35 cellular contexts compared by ENCODE assay signal in the genomic region with DNA sequence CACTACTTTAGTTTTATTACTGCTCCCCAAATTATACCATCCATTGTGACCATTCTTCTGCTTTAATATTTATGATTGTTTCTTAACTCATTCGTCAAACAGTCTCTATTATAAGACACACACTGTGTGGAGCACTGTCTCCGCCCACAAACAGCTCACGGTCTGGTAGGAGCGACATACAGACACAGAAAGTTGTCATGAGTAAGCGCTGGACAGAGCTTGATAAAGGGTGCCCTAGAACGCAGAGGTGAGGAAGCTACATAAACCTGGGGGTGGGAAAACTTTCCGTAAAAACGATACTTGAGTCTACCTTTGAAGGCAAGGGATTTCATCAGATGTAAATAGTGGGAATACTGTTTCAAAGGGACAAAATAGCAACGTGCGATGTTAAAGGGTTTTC.
"Had no signal": no experiment of that assay in that cellular context is flagged by ENCODE, and none has a peak within 500 bp of the region (broad histone marks: within the 10 kb centered on the region; RNA-seq: fewer than 3 reads in every experiment).

No MANE protein-coding gene starts in this region.

- ATAC-seq: activated CD8-positive, alpha-beta memory T cell treated with anti-CD3 and anti-CD28 coated beads, Interleukin-2, amount 10 ng/mL, durations not matched to agents 7 days and 5 days; activated CD8-positive, alpha-beta T cell treated with anti-CD3 and anti-CD28 coated beads, Interleukin-2, amount 10 ng/mL, durations not matched to agents 7 days and 5 days; activated naive CD8-positive, alpha-beta T cell treated with anti-CD3 and anti-CD28 coated beads, Interleukin-2, amount 50 U/mL, for 24 hours; body of pancreas had no signal

- H3K4me1 Mint-ChIP-seq: activated B cell treated with CpG ODN at 0.5 μM for 24 hours; activated CD4-positive, alpha-beta memory T cell treated with anti-CD3 and anti-CD28 coated beads, Interleukin-2, amount 10 ng/mL, durations not matched to agents 7 days and 5 days; activated CD4-positive, alpha-beta T cell treated with anti-CD3 and anti-CD28 coated beads, Interleukin-2, amount 10 ng/mL, durations not matched to agents 24 days and 14 days; activated naive CD4-positive, alpha-beta T cell treated with anti-CD3 and anti-CD28 coated beads, Interleukin-2, amount 10 ng/mL, durations not matched to agents 7 days and 5 days; activated naive CD4-positive, alpha-beta T cell treated with anti-CD3 and anti-CD28 coated beads, Interleukin-2, amount 50 U/mL, for 24 hours; activated naive CD8-positive, alpha-beta T cell treated with anti-CD3 and anti-CD28 coated beads, Interleukin-2, amount 10 ng/mL, durations not matched to agents 7 days and 5 days; activated naive CD8-positive, alpha-beta T cell treated with anti-CD3 and anti-CD28 coated beads, Interleukin-2, amount 50 U/mL, for 24 hours had no signal

- DNase-seq: activated B cell treated with CpG ODN at 0.5 μM for 24 hours; activated CD4-positive, alpha-beta memory T cell treated with anti-CD3 and anti-CD28 coated beads, Interleukin-2, amount 10 ng/mL, durations not matched to agents 7 days and 5 days; activated CD4-positive, alpha-beta T cell treated with anti-CD3 and anti-CD28 coated beads for 4 hours; activated CD4-positive, alpha-beta T cell treated with anti-CD3 and anti-CD28 coated beads, Interleukin-2, amount 10 ng/mL, durations not matched to agents 24 days and 14 days; activated CD4-positive, alpha-beta T cell treated with anti-CD3 and anti-CD28 coated beads, Interleukin-2, amount 50 U/mL, for 48 hours; activated CD4-positive, CD25-positive, alpha-beta regulatory T cell treated with anti-CD3 and anti-CD28 coated beads, Interleukin-2, amount 50 U/mL, for 72 hours; activated CD8-positive, alpha-beta memory T cell treated with anti-CD3 and anti-CD28 coated beads for 24 hours; activated CD8-positive, alpha-beta memory T cell treated with anti-CD3 and anti-CD28 coated beads, Interleukin-2, amount 10 ng/mL, durations not matched to agents 7 days and 5 days; activated CD8-positive, alpha-beta memory T cell treated with anti-CD3 and anti-CD28 coated beads, Interleukin-2, amount 50 U/mL, for 48 hours; activated CD8-positive, alpha-beta T cell treated with anti-CD3 and anti-CD28 coated beads, Interleukin-2, amount 10 ng/mL, durations not matched to agents 7 days and 5 days; activated effector memory CD4-positive, alpha-beta T cell treated with Interleukin-2 at 50 U/mL for 16 hours; activated gamma-delta T cell; activated naive CD4-positive, alpha-beta T cell treated with anti-CD3 and anti-CD28 coated beads, Interleukin-2, amount 10 ng/mL, durations not matched to agents 7 days and 5 days; activated naive CD4-positive, alpha-beta T cell treated with Interleukin-2 at 50 U/mL for 16 hours; activated naive CD8-positive, alpha-beta T cell treated with anti-CD3 and anti-CD28 coated beads, Interleukin-2, amount 10 ng/mL, durations not matched to agents 7 days and 5 days; activated naive CD8-positive, alpha-beta T cell treated with anti-CD3 and anti-CD28 coated beads, Interleukin-2, amount 50 U/mL, for 24 hours; activated T-cell treated with anti-CD3 and anti-CD28 coated beads, Interleukin-2, amount 50 U/mL, for 24 hours; activated T-cell treated with anti-CD3 and anti-CD28 coated beads, Interleukin-2, amount 50 U/mL, for 48 hours; amygdala; anterior cingulate cortex; body of pancreas; brain microvascular endothelial cell; central memory CD4-positive, alpha-beta T cell; T-helper 1 cell; T-helper 2 cell; T-helper 9 cell had no signal

- FAIRE-seq: TTC549 had no signal

- H3K27ac ChIP-seq: ascending aorta, body of pancreas, brain microvascular endothelial cell, breast epithelium, VCaP had no signal

- H3K9me3 ChIP-seq: ascending aorta, body of pancreas, breast epithelium had no signal

- H3K4me1 ChIP-seq: ascending aorta, body of pancreas, breast epithelium had no signal

- H3K9me3 Mint-ChIP-seq: activated CD4-positive, alpha-beta T cell treated with anti-CD3 and anti-CD28 coated beads, Interleukin-2, amount 10 ng/mL, durations not matched to agents 24 days and 14 days; activated naive CD4-positive, alpha-beta T cell treated with anti-CD3 and anti-CD28 coated beads, Interleukin-2, amount 10 ng/mL, durations not matched to agents 7 days and 5 days; activated naive CD8-positive, alpha-beta T cell treated with anti-CD3 and anti-CD28 coated beads, Interleukin-2, amount 10 ng/mL, durations not matched to agents 7 days and 5 days; T-helper 1 cell treated with Interleukin-12 subunit alpha and Interleukin-12 subunit beta and Interleukin-4 antibody, amounts not matched to agents 30 μg/mL and 1 μg/mL, for 36 hours; T-helper 2 cell treated with Interferon-gamma antibody and Interleukin-4, amounts not matched to agents 5 μg/mL and 100 μg/mL, for 36 hours had no signal

- H3K36me3 Mint-ChIP-seq: activated CD8-positive, alpha-beta memory T cell treated with anti-CD3 and anti-CD28 coated beads, Interleukin-2, amount 10 ng/mL, durations not matched to agents 7 days and 5 days; activated naive CD4-positive, alpha-beta T cell treated with anti-CD3 and anti-CD28 coated beads, Interleukin-2, amount 10 ng/mL, durations not matched to agents 7 days and 5 days; activated naive CD4-positive, alpha-beta T cell treated with anti-CD3 and anti-CD28 coated beads, Interleukin-2, amount 50 U/mL, for 24 hours; activated naive CD8-positive, alpha-beta T cell; activated naive CD8-positive, alpha-beta T cell treated with anti-CD3 and anti-CD28 coated beads, Interleukin-2, amount 10 ng/mL, durations not matched to agents 7 days and 5 days had no signal

- H3K27me3 Mint-ChIP-seq: activated B cell treated with CpG ODN at 0.5 μM for 24 hours; activated CD4-positive, alpha-beta memory T cell treated with anti-CD3 and anti-CD28 coated beads, Interleukin-2, amount 10 ng/mL, durations not matched to agents 7 days and 5 days; activated naive CD4-positive, alpha-beta T cell treated with anti-CD3 and anti-CD28 coated beads, Interleukin-2, amount 10 ng/mL, durations not matched to agents 7 days and 5 days; activated naive CD4-positive, alpha-beta T cell treated with anti-CD3 and anti-CD28 coated beads, Interleukin-2, amount 50 U/mL, for 24 hours; activated naive CD8-positive, alpha-beta T cell; activated naive CD8-positive, alpha-beta T cell treated with anti-CD3 and anti-CD28 coated beads, Interleukin-2, amount 10 ng/mL, durations not matched to agents 7 days and 5 days; activated naive CD8-positive, alpha-beta T cell treated with anti-CD3 and anti-CD28 coated beads, Interleukin-2, amount 50 U/mL, for 24 hours; activated T-cell treated with anti-CD3 and anti-CD28 coated beads, Interleukin-2, amount 50 U/mL, for 24 hours had no signal

- H3K4me3 ChIP-seq: ascending aorta, body of pancreas, breast epithelium had no signal

- H3K36me3 ChIP-seq: ascending aorta, brain microvascular endothelial cell, breast epithelium had no signal

- H3K27ac Mint-ChIP-seq: activated B cell treated with CpG ODN at 0.5 μM for 24 hours; activated CD4-positive, alpha-beta memory T cell treated with anti-CD3 and anti-CD28 coated beads, Interleukin-2, amount 10 ng/mL, durations not matched to agents 7 days and 5 days; activated CD4-positive, alpha-beta T cell treated with anti-CD3 and anti-CD28 coated beads, Interleukin-2, amount 10 ng/mL, durations not matched to agents 24 days and 14 days; activated CD8-positive, alpha-beta memory T cell treated with anti-CD3 and anti-CD28 coated beads, Interleukin-2, amount 10 ng/mL, durations not matched to agents 7 days and 5 days; activated CD8-positive, alpha-beta T cell treated with anti-CD3 and anti-CD28 coated beads, Interleukin-2, amount 10 ng/mL, durations not matched to agents 7 days and 5 days; activated naive CD4-positive, alpha-beta T cell treated with anti-CD3 and anti-CD28 coated beads, Interleukin-2, amount 10 ng/mL, durations not matched to agents 7 days and 5 days; activated naive CD4-positive, alpha-beta T cell treated with anti-CD3 and anti-CD28 coated beads, Interleukin-2, amount 50 U/mL, for 24 hours; activated naive CD8-positive, alpha-beta T cell; activated naive CD8-positive, alpha-beta T cell treated with anti-CD3 and anti-CD28 coated beads, Interleukin-2, amount 10 ng/mL, durations not matched to agents 7 days and 5 days; activated naive CD8-positive, alpha-beta T cell treated with anti-CD3 and anti-CD28 coated beads, Interleukin-2, amount 50 U/mL, for 24 hours; activated T-cell treated with anti-CD3 and anti-CD28 coated beads, Interleukin-2, amount 50 U/mL, for 24 hours; activated T-helper 2 cell treated with anti-CD3 and anti-CD28 coated beads, Interferon-gamma antibody, Interleukin-2, Interleukin-4, amounts not matched to agents 10 μg/mL and 5 μg/mL and 100 μg/mL, durations not matched to agents 14 hours and 24 hours and 36 hours; T-helper 1 cell treated with Interleukin-12 subunit alpha and Interleukin-12 subunit beta and Interleukin-4 antibody, amounts not matched to agents 30 μg/mL and 1 μg/mL, for 36 hours; T-helper 2 cell treated with Interferon-gamma antibody and Interleukin-4, amounts not matched to agents 5 μg/mL and 100 μg/mL, for 36 hours had no signal

- H3K4me3 Mint-ChIP-seq: activated B cell treated with CpG ODN at 0.5 μM for 24 hours; activated CD4-positive, alpha-beta memory T cell treated with anti-CD3 and anti-CD28 coated beads, Interleukin-2, amount 10 ng/mL, durations not matched to agents 7 days and 5 days; activated CD4-positive, alpha-beta T cell treated with anti-CD3 and anti-CD28 coated beads, Interleukin-2, amount 10 ng/mL, durations not matched to agents 24 days and 14 days; activated CD8-positive, alpha-beta memory T cell treated with anti-CD3 and anti-CD28 coated beads, Interleukin-2, amount 10 ng/mL, durations not matched to agents 7 days and 5 days; activated CD8-positive, alpha-beta T cell treated with anti-CD3 and anti-CD28 coated beads, Interleukin-2, amount 10 ng/mL, durations not matched to agents 7 days and 5 days; activated naive CD4-positive, alpha-beta T cell treated with anti-CD3 and anti-CD28 coated beads, Interleukin-2, amount 10 ng/mL, durations not matched to agents 7 days and 5 days; activated naive CD4-positive, alpha-beta T cell treated with anti-CD3 and anti-CD28 coated beads, Interleukin-2, amount 50 U/mL, for 24 hours; activated naive CD8-positive, alpha-beta T cell; activated naive CD8-positive, alpha-beta T cell treated with anti-CD3 and anti-CD28 coated beads, Interleukin-2, amount 10 ng/mL, durations not matched to agents 7 days and 5 days; activated naive CD8-positive, alpha-beta T cell treated with anti-CD3 and anti-CD28 coated beads, Interleukin-2, amount 50 U/mL, for 24 hours; activated T-cell treated with anti-CD3 and anti-CD28 coated beads, Interleukin-2, amount 50 U/mL, for 24 hours; T-helper 1 cell treated with Interleukin-12 subunit alpha and Interleukin-12 subunit beta and Interleukin-4 antibody, amounts not matched to agents 30 μg/mL and 1 μg/mL, for 36 hours; T-helper 2 cell treated with Interferon-gamma antibody and Interleukin-4, amounts not matched to agents 5 μg/mL and 100 μg/mL, for 36 hours had no signal

- H3K27me3 ChIP-seq: ascending aorta, body of pancreas, brain microvascular endothelial cell, breast epithelium had no signal
